ENCODE assay signal across 8 cellular contexts in genomic region chr7:72829291-72829963, GRCh38. TPM values are rescaled to one million over a fixed set of nuclear protein-coding genes. Genes with fewer than 3 reads are reported as not detected.
DNase-seq lines count a peak whose midpoint lies in the region; ATAC-seq and TF ChIP-seq lines count a peak whose summit lies in the region.
"Not testable (repeated sequence)": the region's sequence is repeated elsewhere in the genome, so short reads cannot be mapped to it uniquely, and the experiment has no call there.

No MANE protein-coding gene starts in this region.

- peak overlapping the region; percentile 50 to 95 (median 84) for H3K4me3 ChIP-seq in dorsolateral prefrontal cortex
- H3K4me3 ChIP-seq in right lobe of liver, result peak overlapping the region; percentile 72 to 73 (median 72)

- H3K27me3 Mint-ChIP-seq in CD4-positive, alpha-beta T cell; activated CD4-positive, alpha-beta memory T cell treated with anti-CD3 and anti-CD28 coated beads for 36 hours: not testable (repeated sequence)

- not testable (repeated sequence) for TF ChIP-seq CTCF in CD4-positive, alpha-beta T cell (IDR thresholded peaks at IDR 0.05); right lobe of liver (IDR thresholded peaks at IDR 0.05)
- peak in 22 of 56 donors; percentile 10 to 45 (median 21) for TF ChIP-seq CTCF in dorsolateral prefrontal cortex (IDR thresholded peaks at IDR 0.05 in 54 of 56, conservative IDR thresholded peaks at IDR 0.05 in 2 of 56; ENCODE audit: low read depth in 1 of 56, partially characterized antibody in 56 of 56)

- peak overlapping the region; percentile 94 for H3K27ac Mint-ChIP-seq in CD4-positive, alpha-beta T cell
- H3K27ac Mint-ChIP-seq in activated CD4-positive, alpha-beta memory T cell treated with anti-CD3 and anti-CD28 coated beads for 36 hours, result peak overlapping the region; percentile 94

- peak; percentile 93 to 97 (median 95) for DNase-seq in CD4-positive, alpha-beta T cell
- DNase-seq in NCI-H82 (lab: John Stamatoyannopoulos, UW) (peak; percentile 99), dorsolateral prefrontal cortex (peak; percentile 91 to 97 (median 96)), right lobe of liver (peak; percentile 93 to 97 (median 96))
- DNase-seq in activated CD4-positive, alpha-beta memory T cell treated with anti-CD3 and anti-CD28 coated beads for 36 hours, result peak; percentile 99
- peak; percentile 97 for DNase-seq in stimulated activated CD4-positive, alpha-beta T cell treated with anti-CD3 and anti-CD28 coated beads, Interleukin-4, amount 100 ng/mL, for 24 hours

- H3K4me1 ChIP-seq in right lobe of liver, result not testable (repeated sequence)

- peak overlapping the region; percentile 94 for H3K27ac ChIP-seq in CD4-positive, alpha-beta T cell (ENCODE audit: low read depth, low read length)
- H3K27ac ChIP-seq in dorsolateral prefrontal cortex (peak overlapping the region in 58 of 59 donors; percentile 33 to 98 (median 91)), right lobe of liver (peak overlapping the region; percentile 78 to 95 (median 82))

- H3K27me3 ChIP-seq in CD4-positive, alpha-beta T cell (ENCODE audit: control insufficient read depth, insufficient read depth, low read length); dorsolateral prefrontal cortex; right lobe of liver: not testable (repeated sequence)

- H3K4me3 Mint-ChIP-seq in CD4-positive, alpha-beta T cell, result peak overlapping the region; percentile 97
- H3K4me3 Mint-ChIP-seq in activated CD4-positive, alpha-beta memory T cell treated with anti-CD3 and anti-CD28 coated beads for 36 hours, result peak overlapping the region; percentile 89

- H3K9me3 Mint-ChIP-seq in CD4-positive, alpha-beta T cell; activated CD4-positive, alpha-beta memory T cell treated with anti-CD3 and anti-CD28 coated beads for 36 hours: not testable (repeated sequence)

- ATAC-seq in CD4-positive, alpha-beta T cell (ENCODE audit: poor library complexity), result peak; percentile 50
- ATAC-seq in GM19452 (IDR thresholded peaks at IDR 0.05; ENCODE audit: unreplicated experiment) (peak; percentile 51), HG03575 (IDR thresholded peaks at IDR 0.05; ENCODE audit: extremely low read depth, insufficient number of reproducible peaks, low FRiP score, unreplicated experiment) (peak; percentile 36), right lobe of liver (peak; percentile 78 to 79 (median 78))

- H3K36me3 Mint-ChIP-seq in CD4-positive, alpha-beta T cell (ENCODE audit: low read depth), result peaks cover 48% of the 10 kb centered on the region
- H3K36me3 Mint-ChIP-seq in activated CD4-positive, alpha-beta memory T cell treated with anti-CD3 and anti-CD28 coated beads for 36 hours, result peaks cover 18% of the 10 kb centered on the region

- H3K4me1 Mint-ChIP-seq in CD4-positive, alpha-beta T cell (ENCODE audit: low read depth), result peaks cover 24% of the 10 kb centered on the region
- peaks cover 27% of the 10 kb centered on the region for H3K4me1 Mint-ChIP-seq in activated CD4-positive, alpha-beta memory T cell treated with anti-CD3 and anti-CD28 coated beads for 36 hours (ENCODE audit: low read depth)

- WGBS in right lobe of liver (ENCODE audit: insufficient coverage, low coverage, low lambda C conversion rate, missing lambda C conversion rate), result 0% methylated on average over 17 of the region's 58 CpGs

- POLR2A ChIA-PET in CD4-positive, alpha-beta T cell (lab: Charles Lee), result interaction anchor here (0.6 to 1.9 kb wide), 11 partner anchors 9 to 696 kb away, joined by 3 to 23 read pairs (median 5); partner anchors contain the start of genes BAZ1B and NSUN5
- POLR2A ChIA-PET in activated CD4-positive, alpha-beta memory T cell treated with anti-CD3 and anti-CD28 coated beads for 36 hours (lab: Charles Lee), result not testable (repeated sequence)

- TF ChIP-seq POLR2A in right lobe of liver (IDR thresholded peaks at IDR 0.05), result peak; percentile 92

- intact Hi-C loops in CD4-positive, alpha-beta T cell (cut with DNase I, micrococcal nuclease), result loop anchor here (2.0 to 10.0 kb wide), 4 partner anchors 85 to 905 kb away; partner anchors contain the start of genes ABHD11 (in 1 of the 2) and STX1A (in 1 of the 2)
- intact Hi-C loops in activated CD4-positive, alpha-beta memory T cell treated with anti-CD3 and anti-CD28 coated beads for 36 hours (cut with micrococcal nuclease), result loop anchor here (2.0 to 10.0 kb wide), 3 partner anchors 49 to 625 kb away; no protein-coding TSS in a partner anchor
- intact Hi-C loops in dorsolateral prefrontal cortex (cut with DNase I), result loop anchor here (2.0 to 5.0 kb wide), 2 partner anchors 49 to 93 kb away; no protein-coding TSS in a partner anchor
- intact Hi-C loops in right lobe of liver (cut with DNase I), result not testable (repeated sequence)

- peaks cover 0 to 31% (median 14%) of the 10 kb centered on the region in 4 donors for H3K36me3 ChIP-seq in right lobe of liver

- H3K9me3 ChIP-seq in CD4-positive, alpha-beta T cell (ENCODE audit: control insufficient read depth, low read length); right lobe of liver: not testable (repeated sequence)

- CTCF ChIA-PET in CD4-positive, alpha-beta T cell (lab: Charles Lee), result not testable (repeated sequence)
- CTCF ChIA-PET in activated CD4-positive, alpha-beta memory T cell treated with anti-CD3 and anti-CD28 coated beads for 36 hours (lab: Charles Lee), result interaction anchor here (0.7 to 1.5 kb wide), 4 partner anchors 84 to 335 kb away, joined by 3 to 8 read pairs (median 4); no protein-coding TSS in a partner anchor

RNA-seq across cellular contexts. Expression of gene TYW1B, which starts 1.4 kb away (rescaled TPM):
- 1 to 10 TPM; 3.6 to 4.0 TPM for total RNA-seq in CD4-positive, alpha-beta T cell
- total RNA-seq in activated CD4-positive, alpha-beta memory T cell treated with anti-CD3 and anti-CD28 coated beads for 36 hours, result 1 to 10 TPM; 2.9 to 3.8 TPM
- total RNA-seq in dorsolateral prefrontal cortex, result 10 to 100 TPM in 2 of 120 experiments, 1 to 10 TPM in 118; 2.8 to 10.4 (median 5.9) TPM
- 10 to 100 TPM in 1 of 6 experiments, 1 to 10 TPM in 5; 1.2 to 10.1 (median 2.5) TPM for total RNA-seq in right lobe of liver

Comparison
In these comparisons a context has a peak if more than half of its experiments do, and no peak if none do; other contexts are left out.
1. Peak in every context shown above with its lines: DNase-seq, ATAC-seq, H3K4me3 ChIP-seq and H3K27ac ChIP-seq.